Comparison of ENCODE assay signal across 8 cellular contexts in the genomic region with DNA sequence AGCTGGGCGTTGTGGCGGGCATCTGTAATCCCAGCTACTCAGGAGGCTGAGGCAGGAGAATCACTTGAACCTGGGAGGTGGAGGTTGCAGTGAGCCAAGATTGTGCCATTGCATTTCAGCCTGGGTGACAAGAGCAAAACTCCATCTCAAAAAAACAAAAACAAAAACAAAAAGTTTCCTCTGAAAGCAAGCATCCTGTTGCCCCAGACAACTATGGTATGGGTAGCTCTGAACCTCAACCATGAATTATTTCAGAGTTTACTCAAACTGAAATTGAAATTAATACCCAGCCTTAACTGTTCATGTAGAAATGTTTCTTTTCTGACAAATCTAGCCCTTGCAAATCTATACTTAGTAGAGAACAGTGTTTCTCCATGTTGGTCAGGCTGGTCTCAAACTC. TPM values are rescaled to one million over a fixed set of nuclear protein-coding genes. Genes with fewer than 3 reads are reported as not detected.
A peak's percentile ranks its signal among the peaks of the same experiment; 100 is the strongest.
DNase-seq lines count a peak whose midpoint lies in the region; ATAC-seq, FAIRE-seq and TF ChIP-seq lines count a peak whose summit lies in the region.
"Not testable (repeated sequence)": the region's sequence is repeated elsewhere in the genome, so short reads cannot be mapped to it uniquely, and the experiment has no call there.
"Had no signal": no experiment of that assay in that cellular context is flagged by ENCODE, and none has a peak within 500 bp of the region (broad histone marks: within the 10 kb centered on the region; RNA-seq: fewer than 3 reads in every experiment).

No MANE protein-coding gene starts in this region.

- H3K27ac Mint-ChIP-seq in activated CD8-positive, alpha-beta T cell treated with anti-CD3 and anti-CD28 coated beads for 36 hours, result peak overlapping the region; percentile 49

- intact Hi-C loops in activated CD8-positive, alpha-beta T cell treated with anti-CD3 and anti-CD28 coated beads for 36 hours (cut with micrococcal nuclease), result loop anchor here (5.0 kb wide), 2 partner anchors 45 to 80 kb away; partner anchors contain the start of gene HAVCR2

- peak; percentile 61 for FAIRE-seq in GM19239 (lab: Jason Lieb, UNC)

- H3K4me1 Mint-ChIP-seq in activated CD8-positive, alpha-beta T cell treated with anti-CD3 and anti-CD28 coated beads for 36 hours (ENCODE audit: low read depth), result peaks cover 74% of the 10 kb centered on the region

- H3K36me3 Mint-ChIP-seq in activated CD8-positive, alpha-beta T cell treated with anti-CD3 and anti-CD28 coated beads for 36 hours (ENCODE audit: low read depth), result not testable (repeated sequence)

- CTCF ChIA-PET in activated CD8-positive, alpha-beta T cell treated with anti-CD3 and anti-CD28 coated beads for 36 hours (lab: Charles Lee), result interaction anchor here (0.8 to 3.8 kb wide), 7 partner anchors 10 to 118 kb away, joined by 3 to 27 read pairs (median 4); no protein-coding TSS in a partner anchor

- DNase-seq in GM19239 (ENCODE audit: insufficient read length, low spot score), result not testable (repeated sequence)
- DNase-seq in activated CD8-positive, alpha-beta T cell treated with anti-CD3 and anti-CD28 coated beads for 36 hours, result peak; percentile 22

- POLR2A ChIA-PET in activated CD8-positive, alpha-beta T cell treated with anti-CD3 and anti-CD28 coated beads for 36 hours (lab: Charles Lee), result not testable (repeated sequence)

- H3K9me3 Mint-ChIP-seq in activated CD8-positive, alpha-beta T cell treated with anti-CD3 and anti-CD28 coated beads for 36 hours, result not testable (repeated sequence)

- not testable (repeated sequence) for TF ChIP-seq CTCF in activated CD8-positive, alpha-beta T cell treated with anti-CD3 and anti-CD28 coated beads for 36 hours (IDR thresholded peaks at IDR 0.05)

- ATAC-seq in GM18508 (IDR thresholded peaks at IDR 0.05; ENCODE audit: insufficient read depth, unreplicated experiment) (peak; percentile 87), GM21423 (IDR thresholded peaks at IDR 0.05; ENCODE audit: unreplicated experiment) (peak; percentile 82), HG02678 (IDR thresholded peaks at IDR 0.05; ENCODE audit: unreplicated experiment) (peak; percentile 84), HG03064 (IDR thresholded peaks at IDR 0.05; ENCODE audit: low read depth, unreplicated experiment) (peak; percentile 94), HG03457 (IDR thresholded peaks at IDR 0.05; ENCODE audit: unreplicated experiment) (peak; percentile 84)
- peak; percentile 10 for ATAC-seq in activated CD8-positive, alpha-beta T cell treated with anti-CD3 and anti-CD28 coated beads for 36 hours

- H3K4me3 Mint-ChIP-seq in activated CD8-positive, alpha-beta T cell treated with anti-CD3 and anti-CD28 coated beads for 36 hours, result not testable (repeated sequence)

- H3K27me3 Mint-ChIP-seq in activated CD8-positive, alpha-beta T cell treated with anti-CD3 and anti-CD28 coated beads for 36 hours, result not testable (repeated sequence)

RNA-seq across cellular contexts. Expression of gene HAVCR1, which starts 31.3 kb away (rescaled TPM):
- under 1 TPM in 1 of 2 experiments, not detected in 1; 0.54 TPM for total RNA-seq in activated CD8-positive, alpha-beta T cell treated with anti-CD3 and anti-CD28 coated beads for 36 hours
- total RNA-seq: HT-29 had no signal

Comparison
In these comparisons a context has a peak if more than half of its experiments do, and no peak if none do; other contexts are left out.
1. ATAC-seq: peak in every context shown above with its lines; median percentile 94 in HG03064; 87 in GM18508; 84 in HG02678; 84 in HG03457; 82 in GM21423; 10 in activated CD8-positive, alpha-beta T cell treated with anti-CD3 and anti-CD28 coated beads for 36 hours.